Comparison of ENCODE assay signal across 1 cellular context in the genomic region with DNA sequence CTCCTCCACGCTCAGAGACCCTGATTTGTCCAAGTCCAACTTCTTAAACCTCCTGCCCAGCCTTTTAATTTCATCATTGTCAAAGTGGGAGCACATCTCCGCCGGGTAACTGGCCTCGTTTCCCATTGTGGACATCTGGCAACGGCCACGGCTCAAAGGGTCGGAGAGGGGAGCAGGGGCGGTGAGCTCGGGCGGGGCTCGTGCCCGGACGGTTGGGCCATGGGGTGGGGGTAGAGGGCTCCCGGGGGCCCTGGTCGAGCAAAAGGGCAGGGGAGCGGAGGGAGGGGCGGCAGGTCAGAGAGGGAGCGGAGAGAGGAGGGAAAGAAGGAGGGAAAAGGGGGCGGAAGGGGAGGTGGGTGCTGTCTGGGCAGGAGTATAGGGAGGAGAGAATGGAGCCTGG.
TF ChIP-seq lines count a peak whose summit lies in the region.

A gene with protein sequence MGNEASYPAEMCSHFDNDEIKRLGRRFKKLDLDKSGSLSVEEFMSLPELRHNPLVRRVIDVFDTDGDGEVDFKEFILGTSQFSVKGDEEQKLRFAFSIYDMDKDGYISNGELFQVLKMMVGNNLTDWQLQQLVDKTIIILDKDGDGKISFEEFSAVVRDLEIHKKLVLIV (minus strand): TSS at position 174 of the 400 bp plus-strand sequence. CDS start 48 bp downstream, at position 126.

TF ChIP-seq in H1, 55 proteins besides CTCF, POLR2A, EP300 and RAD21:
- TF ChIP-seq JUND (IDR thresholded peaks at IDR 0.05; ENCODE audit: low read length) (no peak), HDAC2 (IDR thresholded peaks at IDR 0.05; ENCODE audit: borderline replicate concordance in 1 of 2, low read depth in 2 of 2, low read length in 2 of 2) (no peak), CHD2 (IDR thresholded peaks at IDR 0.05; ENCODE audit: low read length) (no peak), ASH2L (IDR thresholded peaks at IDR 0.05; ENCODE audit: low read length) (no peak), EGR1 (IDR thresholded peaks at IDR 0.05; ENCODE audit: borderline replicate concordance, low read depth, low read length) (no peak)
